18 cellular contexts compared by ENCODE assay signal in the genomic region with DNA sequence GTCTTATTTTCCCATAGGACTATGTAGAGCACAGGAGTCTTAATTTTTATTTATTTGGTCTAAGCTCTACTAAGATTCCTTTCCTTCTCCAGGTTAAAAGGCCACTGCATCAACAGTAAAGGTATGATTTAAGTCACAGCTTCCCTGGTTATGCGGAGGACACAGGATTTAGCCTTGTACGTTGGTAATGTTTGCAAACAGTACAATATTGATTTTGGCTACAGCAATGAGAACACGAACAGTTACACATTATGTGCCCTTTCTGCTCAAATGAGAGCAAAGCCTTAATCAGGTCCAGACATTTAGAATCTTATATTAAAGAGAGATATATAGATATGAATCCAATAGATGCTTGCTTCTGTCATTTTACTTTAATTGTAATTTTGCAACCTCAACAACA.
DNase-seq lines count a peak whose midpoint lies in the region; ATAC-seq, FAIRE-seq and TF ChIP-seq lines count a peak whose summit lies in the region.
"Had no signal": no experiment of that assay in that cellular context is flagged by ENCODE, and none has a peak within 500 bp of the region (broad histone marks: within the 10 kb centered on the region; RNA-seq: fewer than 3 reads in every experiment).

No MANE protein-coding gene starts in this region.

- 8 to 16% methylated on average over 3 of the region's 3 CpGs for WGBS in body of pancreas, 2 donors
- WGBS in pancreas, 2 donors, result 13 to 17% methylated on average over 3 of the region's 3 CpGs

- H3K36me3 Mint-ChIP-seq in natural killer cell treated with Interleukin-12 subunit alpha and Interleukin-12 subunit beta and Interleukin-15 and Interleukin-18, amount 100 ng/mL, for 72 hours, result no peaks in the 10 kb centered on the region
- H3K36me3 Mint-ChIP-seq: CD4-positive, alpha-beta memory T cell had no signal

- H3K9me3 Mint-ChIP-seq in natural killer cell treated with Interleukin-12 subunit alpha and Interleukin-12 subunit beta and Interleukin-15 and Interleukin-18, amount 100 ng/mL, for 72 hours, result no peaks in the 10 kb centered on the region
- H3K9me3 Mint-ChIP-seq: GM23338 had no signal

- DNase-seq in A673 (ENCODE audit: low spot score) (no peak), LNCaP clone FGC (ENCODE audit: low read depth) (peak; percentile 80), body of pancreas (no peak), pancreas (peak in 1 of 6 donors; percentile 9), NOMO-1 treated with DMSO at 0.1 percent for 48 hours (lab: John Stamatoyannopoulos, UW; ENCODE audit: unreplicated experiment) (no peak), superior temporal gyrus (ENCODE audit: extremely low spot score) (no peak)
- no peak for DNase-seq in natural killer cell treated with Interleukin-12 subunit alpha and Interleukin-12 subunit beta and Interleukin-15 and Interleukin-18, amount 100 ng/mL, for 72 hours (ENCODE audit: low spot score)
- DNase-seq: 8988T; ACHN; CD4-positive, alpha-beta memory T cell; DMS153; DMS79 treated with DMSO at 0.1 percent for 48 hours; EL; H9 had no signal

- no peak overlapping the region for H3K27ac Mint-ChIP-seq in natural killer cell treated with Interleukin-12 subunit alpha and Interleukin-12 subunit beta and Interleukin-15 and Interleukin-18, amount 100 ng/mL, for 72 hours
- H3K27ac Mint-ChIP-seq: CD4-positive, alpha-beta memory T cell; GM23338; H9 had no signal

- no peak for FAIRE-seq in pancreas (lab: Jason Lieb, UNC)
- FAIRE-seq: G401.6, GM12891 had no signal

- CTCF ChIA-PET in A673 (lab: Charles Lee), result interaction anchor here (1.6 kb wide), 1 partner anchor 9 kb away, joined by 4 read pairs; no protein-coding TSS in a partner anchor

- H3K27me3 ChIP-seq in A673 (replicated peaks; ENCODE audit: insufficient read depth, low read depth, low read length, poor library complexity) (no peaks in the 10 kb centered on the region), body of pancreas (no peaks in the 10 kb centered on the region), pancreas (no peaks in the 10 kb centered on the region)
- H3K27me3 ChIP-seq: BLaER1 treated with 17β-estradiol and CSF1 and Interleukin-3, amounts not matched to agents 10 nM and 100 nM had no signal

- no peak overlapping the region for H3K4me3 Mint-ChIP-seq in natural killer cell treated with Interleukin-12 subunit alpha and Interleukin-12 subunit beta and Interleukin-15 and Interleukin-18, amount 100 ng/mL, for 72 hours
- H3K4me3 Mint-ChIP-seq: CD4-positive, alpha-beta memory T cell; GM23338; H9 had no signal

- H3K27me3 Mint-ChIP-seq in natural killer cell treated with Interleukin-12 subunit alpha and Interleukin-12 subunit beta and Interleukin-15 and Interleukin-18, amount 100 ng/mL, for 72 hours, result no peaks in the 10 kb centered on the region
- H3K27me3 Mint-ChIP-seq: CD4-positive, alpha-beta memory T cell had no signal

- H3K4me1 Mint-ChIP-seq in natural killer cell treated with Interleukin-12 subunit alpha and Interleukin-12 subunit beta and Interleukin-15 and Interleukin-18, amount 100 ng/mL, for 72 hours (ENCODE audit: low read depth in 2 of 2), result no peaks in the 10 kb centered on the region
- H3K4me1 Mint-ChIP-seq: CD4-positive, alpha-beta memory T cell had no signal

- H3K9me3 ChIP-seq in A673 (ENCODE audit: low read depth, low read length, poor library complexity, severe bottlenecking) (no peaks in the 10 kb centered on the region), body of pancreas (no peaks in the 10 kb centered on the region), pancreas (no peaks in the 10 kb centered on the region)
- H3K9me3 ChIP-seq: BLaER1 treated with 17β-estradiol and CSF1 and Interleukin-3, amounts not matched to agents 10 nM and 100 nM had no signal

- TF ChIP-seq CTCF in A673 (conservative IDR thresholded peaks at IDR 0.05; ENCODE audit: low read depth, low read length) (no peak), LNCaP clone FGC (IDR thresholded peaks at IDR 0.05; ENCODE audit: control insufficient read depth, extremely low read depth, insufficient read depth) (no peak), body of pancreas (IDR thresholded peaks at IDR 0.05) (no peak), pancreas (IDR thresholded peaks at IDR 0.05) (no peak)

- H3K4me1 ChIP-seq in A673 (ENCODE audit: insufficient read depth, low read length, poor library complexity, severe bottlenecking) (peaks cover 71% of the 10 kb centered on the region), body of pancreas (peaks cover 14% of the 10 kb centered on the region), pancreas (peaks cover 0 to 6% (median 5%) of the 10 kb centered on the region in 3 donors)

- TF ChIP-seq POLR2A in body of pancreas (IDR thresholded peaks at IDR 0.05), result no peak

- POLR2A ChIA-PET in A673 (lab: Charles Lee; ENCODE audit: low non-redundant PET), result no interaction called here

- H3K27ac ChIP-seq in A673 (ENCODE audit: low read depth, low read length, poor library complexity, severe bottlenecking) (peak overlapping the region; percentile 98), body of pancreas (no peak overlapping the region), pancreas (no peak overlapping the region)
- H3K27ac ChIP-seq: BLaER1 treated with 17β-estradiol and CSF1 and Interleukin-3, amounts not matched to agents 10 nM and 100 nM had no signal

- H3K36me3 ChIP-seq in A673 (ENCODE audit: insufficient read depth, low read length, poor library complexity, severe bottlenecking), result no peaks in the 10 kb centered on the region
- no peaks in the 10 kb centered on the region for H3K36me3 ChIP-seq in body of pancreas (replicated peaks in 1 of 2; ENCODE audit: insufficient read depth in 1 of 2, low read depth in 2 of 2)
- no peaks in the 10 kb centered on the region for H3K36me3 ChIP-seq in pancreas
- H3K36me3 ChIP-seq: BLaER1 treated with 17β-estradiol and CSF1 and Interleukin-3, amounts not matched to agents 10 nM and 100 nM had no signal

- H3K4me3 ChIP-seq in A673 (ENCODE audit: low read depth, low read length, poor library complexity, severe bottlenecking) (no peak overlapping the region), LNCaP clone FGC (ENCODE audit: low read depth, low read length) (no peak overlapping the region), body of pancreas (no peak overlapping the region), pancreas (no peak overlapping the region)
- H3K4me3 ChIP-seq: BLaER1 treated with 17β-estradiol and CSF1 and Interleukin-3, amounts not matched to agents 10 nM and 100 nM; GM23338 had no signal

- ATAC-seq in body of pancreas, result peak; percentile 50
- peak; percentile 72 to 97 (median 76) for ATAC-seq in pancreas
- ATAC-seq in natural killer cell treated with Interleukin-12 subunit alpha and Interleukin-12 subunit beta and Interleukin-15 and Interleukin-18, amount 100 ng/mL, for 72 hours, result no peak
- ATAC-seq: GM23338 had no signal

- no TSS peak for BruUV-seq in A673 (replicated peaks; lab: Mats Ljungman, UMichigan)

- intact Hi-C loops in A673 (cut with micrococcal nuclease; ENCODE audit: unreplicated experiment) (loop anchor here (5.0 to 10.0 kb wide), 3 partner anchors 173 to 1193 kb away; no protein-coding TSS in a partner anchor), body of pancreas (cut with DNase I) (no loop called here), pancreas (cut with DNase I) (no loop called here)

Comparison
In these comparisons a context has a peak if more than half of its experiments do, and no peak if none do; other contexts are left out.
1. ATAC-seq: peak in body of pancreas (single experiment) and pancreas (4 of 4); none in natural killer cell treated with Interleukin-12 subunit alpha and Interleukin-12 subunit beta and Interleukin-15 and Interleukin-18, amount 100 ng/mL, for 72 hours (0 of 2).